8 cellular contexts compared by ENCODE assay signal in genomic region chr3:111311709-111312235, GRCh38.
DNase-seq lines count a peak whose midpoint lies in the region; ATAC-seq and TF ChIP-seq lines count a peak whose summit lies in the region.

No MANE protein-coding gene starts in this region.

- H3K36me3 ChIP-seq in mesenchymal stem cell (ENCODE audit: control insufficient read depth in 1 of 2, insufficient read depth in 2 of 2, low read depth in 1 of 2, low read length in 2 of 2) (no peaks in the 10 kb centered on the region), body of pancreas (replicated peaks in 1 of 2; ENCODE audit: insufficient read depth in 1 of 2, low read depth in 2 of 2) (no peaks in the 10 kb centered on the region), transverse colon (no peaks in the 10 kb centered on the region)

- TF ChIP-seq CTCF in body of pancreas (IDR thresholded peaks at IDR 0.05) (no peak), transverse colon (IDR thresholded peaks at IDR 0.05) (no peak)

- no peak overlapping the region for H3K9ac ChIP-seq in mesenchymal stem cell (ENCODE audit: low read length)

- DNase-seq in M059J (ENCODE audit: low read depth): peak; percentile 50
- DNase-seq in mesenchymal stem cell: peak; percentile 56
- no peak for DNase-seq in body of pancreas
- no peak for DNase-seq in NCI-H1417 treated with DMSO at 0.1 percent for 48 hours (lab: John Stamatoyannopoulos, UW)
- DNase-seq in activated CD8-positive, alpha-beta memory T cell treated with anti-CD3 and anti-CD28 coated beads, Interleukin-2, amount 50 U/mL, for 4 hours: no peak
- no peak for DNase-seq in transverse colon

- TF ChIP-seq POLR2A in body of pancreas (IDR thresholded peaks at IDR 0.05): no peak
- no peak for TF ChIP-seq POLR2A in transverse colon (IDR thresholded peaks at IDR 0.05)

- H2BK15ac ChIP-seq in mesenchymal stem cell (ENCODE audit: low read depth, poor library complexity, severe bottlenecking): no peak overlapping the region

- no peaks in the 10 kb centered on the region for H3K9me3 ChIP-seq in mesenchymal stem cell (ENCODE audit: control insufficient read depth, low read length)
- no peaks in the 10 kb centered on the region for H3K9me3 ChIP-seq in body of pancreas
- no peaks in the 10 kb centered on the region for H3K9me3 ChIP-seq in transverse colon

- no peak overlapping the region for H3K27ac ChIP-seq in mesenchymal stem cell (ENCODE audit: low read length, poor library complexity, severe bottlenecking)
- H3K27ac ChIP-seq in body of pancreas: no peak overlapping the region
- H3K27ac ChIP-seq in transverse colon: no peak overlapping the region

- H3K27me3 ChIP-seq in mesenchymal stem cell (ENCODE audit: control insufficient read depth in 1 of 2, insufficient read depth in 1 of 2, low read length in 2 of 2) (no peaks in the 10 kb centered on the region), body of pancreas (no peaks in the 10 kb centered on the region), transverse colon (no peaks in the 10 kb centered on the region)

- no peak overlapping the region for H4K8ac ChIP-seq in mesenchymal stem cell (ENCODE audit: low read length)

- H3K4me3 ChIP-seq in mesenchymal stem cell (ENCODE audit: insufficient read depth in 1 of 2, low read depth in 1 of 2, low read length in 2 of 2): no peak overlapping the region
- no peak overlapping the region for H3K4me3 ChIP-seq in body of pancreas
- H3K4me3 ChIP-seq in transverse colon: no peak overlapping the region

- no peak overlapping the region for H3K18ac ChIP-seq in mesenchymal stem cell (ENCODE audit: low read depth in 1 of 2, low read length in 2 of 2)

- H3K4me1 ChIP-seq in mesenchymal stem cell (ENCODE audit: control insufficient read depth, insufficient read depth, low read depth, low read length) (no peaks in the 10 kb centered on the region), body of pancreas (peaks cover 13% of the 10 kb centered on the region), transverse colon (peaks cover 0 to 29% (median 0%) of the 10 kb centered on the region in 4 donors)

- ATAC-seq in GM18861 (IDR thresholded peaks at IDR 0.05; ENCODE audit: unreplicated experiment) (peak; percentile 96), HG02610 (IDR thresholded peaks at IDR 0.05; ENCODE audit: unreplicated experiment) (peak; percentile 80), body of pancreas (no peak)

- WGBS in mesenchymal stem cell: 73% methylated on average over 2 of the region's 2 CpGs
- 71 to 94% methylated on average over 2 of the region's 2 CpGs for WGBS in body of pancreas, 2 donors
- WGBS in transverse colon (ENCODE audit: low coverage in 1 of 2), 2 donors: 61 to 83% methylated on average over 2 of the region's 2 CpGs

- no peak overlapping the region for H3K4ac ChIP-seq in mesenchymal stem cell (ENCODE audit: low read depth in 1 of 2, low read length in 2 of 2)

- H3K79me1 ChIP-seq in mesenchymal stem cell (replicated peaks; ENCODE audit: low read length, poor library complexity, severe bottlenecking): no peaks in the 10 kb centered on the region

- intact Hi-C loops in body of pancreas (cut with DNase I): no loop called here
- intact Hi-C loops in transverse colon (cut with DNase I; ENCODE audit: low total_unique reads): no loop called here

- no peak overlapping the region for H2BK120ac ChIP-seq in mesenchymal stem cell (ENCODE audit: low read depth, low read length)

- H3K23ac ChIP-seq in mesenchymal stem cell (ENCODE audit: low read length in 2 of 2): no peak overlapping the region

- H2BK5ac ChIP-seq in mesenchymal stem cell (ENCODE audit: low read depth, low read length, poor library complexity, severe bottlenecking): no peak overlapping the region

- no peak overlapping the region for H3K14ac ChIP-seq in mesenchymal stem cell (ENCODE audit: low read length in 2 of 2)

- H2AFZ ChIP-seq in mesenchymal stem cell (ENCODE audit: low read depth, low read length): no peak overlapping the region

- TF ChIP-seq EP300 in transverse colon (IDR thresholded peaks at IDR 0.05; ENCODE audit: low read depth): no peak

- H2BK12ac ChIP-seq in mesenchymal stem cell (ENCODE audit: low read length in 2 of 2): no peak overlapping the region

- no peak overlapping the region for H3K4me2 ChIP-seq in mesenchymal stem cell (ENCODE audit: low read length, poor library complexity, severe bottlenecking)

- in situ Hi-C loops in transverse colon (cut with MboI; ENCODE audit: low pct_ligation_motif_present in 1 of 4, low pct_unique_long_range_greater_than_20kb in 1 of 4, low sequenced_read_pairs in 3 of 4): no loop called here

- H2AK5ac ChIP-seq in mesenchymal stem cell (ENCODE audit: low read length, severe bottlenecking): no peak overlapping the region

- H4K91ac ChIP-seq in mesenchymal stem cell (ENCODE audit: low read length): no peak overlapping the region

Comparison
In these comparisons a context has a peak if more than half of its experiments do, and no peak if none do; other contexts are left out.
1. DNase-seq: peak in M059J (single experiment) and mesenchymal stem cell (single experiment); none in body of pancreas (0 of 4), NCI-H1417 treated with DMSO at 0.1 percent for 48 hours (single experiment), activated CD8-positive, alpha-beta memory T cell treated with anti-CD3 and anti-CD28 coated beads, Interleukin-2, amount 50 U/mL, for 4 hours (single experiment) and transverse colon (single experiment).